ENCODE assay signal across 2 cellular contexts in genomic region chr3:135159848-135160247, GRCh38.
TF ChIP-seq lines count a peak whose summit lies in the region.

No MANE protein-coding gene starts in this region.

TF ChIP-seq in H1, 55 proteins besides CTCF, POLR2A, EP300 and RAD21 (continued from another document):
- TF ChIP-seq MAX (IDR thresholded peaks at IDR 0.05): no peak
- TF ChIP-seq CBX5 (IDR thresholded peaks at IDR 0.05; ENCODE audit: low read depth, low read length): no peak
- TF ChIP-seq RXRA (IDR thresholded peaks at IDR 0.05; ENCODE audit: insufficient read depth, low read depth, low read length): no peak
- TF ChIP-seq JUN (IDR thresholded peaks at IDR 0.05; ENCODE audit: low read depth, low read length): no peak
TF ChIP-seq in H1: peak in this region for 0.

TF ChIP-seq in SK-N-SH, 30 proteins besides CTCF, POLR2A, EP300 and RAD21 (continued from another document):
- TF ChIP-seq REST (IDR thresholded peaks at IDR 0.05; ENCODE audit: low read depth, low read length) (no peak), SMC3 (IDR thresholded peaks at IDR 0.05; ENCODE audit: low read depth, low read length) (no peak), FOXJ3 (CRISPR knock-in tag; IDR thresholded peaks at IDR 0.05) (no peak), FOSL2 (IDR thresholded peaks at IDR 0.05; ENCODE audit: borderline replicate concordance, low read depth) (no peak), RCOR1 (IDR thresholded peaks at IDR 0.05; ENCODE audit: low read length) (no peak), NRF1 (IDR thresholded peaks at IDR 0.05; ENCODE audit: low read depth, low read length) (no peak)
TF ChIP-seq in SK-N-SH: peak in this region for 0.
